ENCODE assay signal across 1 cellular context in the genomic region with DNA sequence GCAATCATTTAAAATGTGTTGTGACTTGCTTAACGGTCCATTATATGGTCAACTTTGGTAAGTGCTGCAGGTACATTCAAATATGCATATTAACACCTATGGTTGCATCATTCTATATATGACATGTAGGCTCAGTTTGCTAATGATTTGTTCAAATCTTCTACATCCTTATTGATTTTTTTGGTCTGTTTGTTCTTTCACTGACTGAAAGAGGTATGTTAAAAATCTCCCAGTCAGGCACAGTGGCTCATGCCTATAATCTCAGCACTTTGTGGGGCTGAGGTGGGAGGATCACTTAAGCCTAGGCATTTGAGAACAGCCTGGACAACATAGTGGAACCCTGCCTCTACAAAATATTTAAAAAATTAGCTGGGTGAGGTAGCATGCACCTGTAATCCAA.
A peak's percentile ranks its signal among the peaks of the same experiment; 100 is the strongest.
TF ChIP-seq lines count a peak whose summit lies in the region.

No MANE protein-coding gene starts in this region.

TF ChIP-seq in HepG2, 621 proteins besides CTCF, POLR2A, EP300 and RAD21 (continued from another document):
- TF ChIP-seq ZNF121 (CRISPR knock-in tag; IDR thresholded peaks at IDR 0.05) (peak; percentile 90), ZEB1 (IDR thresholded peaks at IDR 0.05; ENCODE audit: insufficient replicate concordance, low read depth) (peak; percentile 39), DNMT3B (CRISPR knock-in tag; conservative IDR thresholded peaks at IDR 0.05) (no peak), ZNF546 (CRISPR knock-in tag; conservative IDR thresholded peaks at IDR 0.05) (no peak), SOX5 (CRISPR knock-in tag; IDR thresholded peaks at IDR 0.05; ENCODE audit: borderline replicate concordance) (peak; percentile 37; the same call in 1 of the 2 replicates), CENPX (CRISPR knock-in tag; IDR thresholded peaks at IDR 0.05) (no peak), MZF1 (CRISPR knock-in tag; IDR thresholded peaks at IDR 0.05; ENCODE audit: borderline replicate concordance) (no peak), DNMT1 (CRISPR knock-in tag; IDR thresholded peaks at IDR 0.05) (no peak), EED (CRISPR knock-in tag; IDR thresholded peaks at IDR 0.05) (no peak), SETDB1 (CRISPR knock-in tag; IDR thresholded peaks at IDR 0.05; ENCODE audit: borderline replicate concordance) (no peak), SRY (CRISPR knock-in tag; IDR thresholded peaks at IDR 0.05) (no peak), SALL1 (CRISPR knock-in tag; IDR thresholded peaks at IDR 0.05) (peak; percentile 42; the same call in 1 of the 2 replicates), HNF4G (IDR thresholded peaks at IDR 0.05; ENCODE audit: borderline replicate concordance, low read depth, low read length) (no peak), HNF4G (CRISPR knock-in tag; IDR thresholded peaks at IDR 0.05; ENCODE audit: borderline replicate concordance, low read depth) (no peak), ZNF24 (IDR thresholded peaks at IDR 0.05) (peak; percentile 22; the same call in 1 of the 2 replicates), CEBPB (IDR thresholded peaks at IDR 0.05; ENCODE audit: borderline replicate concordance, low read depth, low read length) (peak; percentile 83; the same call in 1 of the 2 replicates), ZFX (CRISPR knock-in tag; IDR thresholded peaks at IDR 0.05; ENCODE audit: low read depth) (no peak), ZFAT (CRISPR knock-in tag; conservative IDR thresholded peaks at IDR 0.05) (no peak), KAT8 (CRISPR knock-in tag; IDR thresholded peaks at IDR 0.05) (peak; percentile 25; the same call in 1 of the 2 replicates)
- TF ChIP-seq, protein P1, sequence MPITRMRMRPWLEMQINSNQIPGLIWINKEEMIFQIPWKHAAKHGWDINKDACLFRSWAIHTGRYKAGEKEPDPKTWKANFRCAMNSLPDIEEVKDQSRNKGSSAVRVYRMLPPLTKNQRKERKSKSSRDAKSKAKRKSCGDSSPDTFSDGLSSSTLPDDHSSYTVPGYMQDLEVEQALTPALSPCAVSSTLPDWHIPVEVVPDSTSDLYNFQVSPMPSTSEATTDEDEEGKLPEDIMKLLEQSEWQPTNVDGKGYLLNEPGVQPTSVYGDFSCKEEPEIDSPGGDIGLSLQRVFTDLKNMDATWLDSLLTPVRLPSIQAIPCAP (CRISPR knock-in tag; IDR thresholded peaks at IDR 0.05; ENCODE audit: low read depth): no peak
- TF ChIP-seq, protein P2, sequence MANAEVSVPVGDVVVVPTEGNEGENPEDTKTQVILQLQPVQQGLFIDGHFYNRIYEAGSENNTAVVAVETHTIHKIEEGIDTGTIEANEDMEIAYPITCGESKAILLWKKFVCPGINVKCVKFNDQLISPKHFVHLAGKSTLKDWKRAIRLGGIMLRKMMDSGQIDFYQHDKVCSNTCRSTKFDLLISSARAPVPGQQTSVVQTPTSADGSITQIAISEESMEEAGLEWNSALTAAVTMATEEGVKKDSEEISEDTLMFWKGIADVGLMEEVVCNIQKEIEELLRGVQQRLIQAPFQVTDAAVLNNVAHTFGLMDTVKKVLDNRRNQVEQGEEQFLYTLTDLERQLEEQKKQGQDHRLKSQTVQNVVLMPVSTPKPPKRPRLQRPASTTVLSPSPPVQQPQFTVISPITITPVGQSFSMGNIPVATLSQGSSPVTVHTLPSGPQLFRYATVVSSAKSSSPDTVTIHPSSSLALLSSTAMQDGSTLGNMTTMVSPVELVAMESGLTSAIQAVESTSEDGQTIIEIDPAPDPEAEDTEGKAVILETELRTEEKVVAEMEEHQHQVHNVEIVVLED (CRISPR knock-in tag; IDR thresholded peaks at IDR 0.05; ENCODE audit: borderline replicate concordance): peak; percentile 21; the same call in 1 of the 2 replicates
- TF ChIP-seq, protein P3, sequence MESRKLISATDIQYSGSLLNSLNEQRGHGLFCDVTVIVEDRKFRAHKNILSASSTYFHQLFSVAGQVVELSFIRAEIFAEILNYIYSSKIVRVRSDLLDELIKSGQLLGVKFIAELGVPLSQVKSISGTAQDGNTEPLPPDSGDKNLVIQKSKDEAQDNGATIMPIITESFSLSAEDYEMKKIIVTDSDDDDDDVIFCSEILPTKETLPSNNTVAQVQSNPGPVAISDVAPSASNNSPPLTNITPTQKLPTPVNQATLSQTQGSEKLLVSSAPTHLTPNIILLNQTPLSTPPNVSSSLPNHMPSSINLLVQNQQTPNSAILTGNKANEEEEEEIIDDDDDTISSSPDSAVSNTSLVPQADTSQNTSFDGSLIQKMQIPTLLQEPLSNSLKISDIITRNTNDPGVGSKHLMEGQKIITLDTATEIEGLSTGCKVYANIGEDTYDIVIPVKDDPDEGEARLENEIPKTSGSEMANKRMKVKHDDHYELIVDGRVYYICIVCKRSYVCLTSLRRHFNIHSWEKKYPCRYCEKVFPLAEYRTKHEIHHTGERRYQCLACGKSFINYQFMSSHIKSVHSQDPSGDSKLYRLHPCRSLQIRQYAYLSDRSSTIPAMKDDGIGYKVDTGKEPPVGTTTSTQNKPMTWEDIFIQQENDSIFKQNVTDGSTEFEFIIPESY (CRISPR knock-in tag; IDR thresholded peaks at IDR 0.05): no peak
- TF ChIP-seq, protein P4, sequence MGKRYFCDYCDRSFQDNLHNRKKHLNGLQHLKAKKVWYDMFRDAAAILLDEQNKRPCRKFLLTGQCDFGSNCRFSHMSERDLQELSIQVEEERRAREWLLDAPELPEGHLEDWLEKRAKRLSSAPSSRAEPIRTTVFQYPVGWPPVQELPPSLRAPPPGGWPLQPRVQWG (CRISPR knock-in tag; IDR thresholded peaks at IDR 0.05; ENCODE audit: borderline replicate concordance, low read depth): no peak
- TF ChIP-seq, protein P5, sequence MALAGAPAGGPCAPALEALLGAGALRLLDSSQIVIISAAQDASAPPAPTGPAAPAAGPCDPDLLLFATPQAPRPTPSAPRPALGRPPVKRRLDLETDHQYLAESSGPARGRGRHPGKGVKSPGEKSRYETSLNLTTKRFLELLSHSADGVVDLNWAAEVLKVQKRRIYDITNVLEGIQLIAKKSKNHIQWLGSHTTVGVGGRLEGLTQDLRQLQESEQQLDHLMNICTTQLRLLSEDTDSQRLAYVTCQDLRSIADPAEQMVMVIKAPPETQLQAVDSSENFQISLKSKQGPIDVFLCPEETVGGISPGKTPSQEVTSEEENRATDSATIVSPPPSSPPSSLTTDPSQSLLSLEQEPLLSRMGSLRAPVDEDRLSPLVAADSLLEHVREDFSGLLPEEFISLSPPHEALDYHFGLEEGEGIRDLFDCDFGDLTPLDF (CRISPR knock-in tag; IDR thresholded peaks at IDR 0.05): no peak
- TF ChIP-seq, protein P6, sequence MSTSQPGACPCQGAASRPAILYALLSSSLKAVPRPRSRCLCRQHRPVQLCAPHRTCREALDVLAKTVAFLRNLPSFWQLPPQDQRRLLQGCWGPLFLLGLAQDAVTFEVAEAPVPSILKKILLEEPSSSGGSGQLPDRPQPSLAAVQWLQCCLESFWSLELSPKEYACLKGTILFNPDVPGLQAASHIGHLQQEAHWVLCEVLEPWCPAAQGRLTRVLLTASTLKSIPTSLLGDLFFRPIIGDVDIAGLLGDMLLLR (CRISPR knock-in tag; IDR thresholded peaks at IDR 0.05): no peak
